ENCODE assay signal across 10 cellular contexts in the genomic region with DNA sequence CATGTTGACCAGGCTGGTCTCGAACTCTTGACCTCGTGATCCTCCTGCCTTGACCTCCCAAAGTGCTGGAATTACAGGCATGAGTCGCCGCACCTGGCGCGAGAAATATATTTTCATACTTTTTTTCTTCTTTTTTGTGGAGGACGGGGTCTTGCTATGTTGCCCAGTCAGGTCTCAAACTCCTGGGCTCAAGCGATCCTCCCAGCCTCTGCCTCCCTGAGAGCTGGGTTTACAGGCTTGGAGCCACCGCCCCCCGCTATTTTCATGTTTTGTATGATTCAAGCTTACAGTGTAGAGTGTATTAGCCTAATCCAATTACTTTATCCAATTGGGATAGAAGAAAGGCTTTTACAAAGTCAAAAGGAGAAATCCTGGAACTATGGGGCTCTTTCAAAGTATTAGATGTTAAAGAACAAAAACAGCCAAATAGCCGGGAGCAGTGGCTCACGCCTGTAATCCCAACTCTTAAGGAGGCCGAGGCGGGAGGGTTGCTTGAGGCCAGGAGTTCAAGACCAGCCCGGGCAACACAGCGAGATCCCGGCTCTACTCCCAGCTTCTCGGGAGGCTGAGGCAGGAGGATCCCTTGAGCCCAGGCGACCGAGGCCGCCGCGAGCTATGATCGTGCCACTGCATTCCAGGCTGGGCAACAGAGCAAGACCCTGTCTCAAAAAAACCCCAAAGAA. TPM values are rescaled to one million over a fixed set of nuclear protein-coding genes. Genes with fewer than 3 reads are reported as not detected.
DNase-seq lines count a peak whose midpoint lies in the region; ATAC-seq, FAIRE-seq and TF ChIP-seq lines count a peak whose summit lies in the region.
"Had no signal": no experiment of that assay in that cellular context is flagged by ENCODE, and none has a peak within 500 bp of the region (broad histone marks: within the 10 kb centered on the region; RNA-seq: fewer than 3 reads in every experiment).

No MANE protein-coding gene starts in this region.

- no peaks in the 10 kb centered on the region for H3K9me3 Mint-ChIP-seq in activated T-cell treated with anti-CD3 and anti-CD28 coated beads, Interleukin-2, amount 50 U/mL, for 24 hours

- TF ChIP-seq RAD21 in K562 (CRISPR knock-in tag; conservative IDR thresholded peaks at IDR 0.05 in 1 of 2, IDR thresholded peaks at IDR 0.05 in 1 of 2), result no peak

- H3K27ac ChIP-seq in K562 (ENCODE audit: extremely low read depth, low read depth, low read length), result peak overlapping the region; percentile 94
- peak overlapping the region; percentile 96 to 100 (median 98) for H3K27ac ChIP-seq in transverse colon

- in situ Hi-C loops in K562 (cut with MboI) (no loop called here), transverse colon (cut with MboI; ENCODE audit: low pct_ligation_motif_present in 1 of 4, low pct_unique_long_range_greater_than_20kb in 1 of 4, low sequenced_read_pairs in 3 of 4) (loop anchor here in 2 of 4 donors (10.0 kb wide), 2 partner anchors 66 to 244 kb away; no protein-coding TSS in a partner anchor)

- H4K20me1 ChIP-seq in K562 (replicated peaks; ENCODE audit: control insufficient read depth, insufficient read depth, low read length), result peaks cover 25% of the 10 kb centered on the region

- H3K9me3 ChIP-seq in K562 (replicated peaks; ENCODE audit: control insufficient read depth, insufficient read depth, low read depth, low read length) (no peaks in the 10 kb centered on the region), mononuclear cell (ENCODE audit: low read depth, low read length) (no peaks in the 10 kb centered on the region), transverse colon (no peaks in the 10 kb centered on the region)

- H2AFZ ChIP-seq in K562 (ENCODE audit: low read depth, low read length), result peak overlapping the region; percentile 65

- WGBS in K562 (ENCODE audit: insufficient coverage, low coverage, missing lambda C conversion rate), result 96% methylated on average over 12 of the region's 24 CpGs
- 96 to 100% methylated on average over 2 to 24 of the region's 24 CpGs for WGBS in transverse colon (ENCODE audit: low coverage in 1 of 2), 2 donors

- no peaks in the 10 kb centered on the region for H3K9me1 ChIP-seq in K562 (ENCODE audit: control insufficient read depth, insufficient read depth, low read length)

- H3K36me3 Mint-ChIP-seq in activated T-cell treated with anti-CD3 and anti-CD28 coated beads, Interleukin-2, amount 50 U/mL, for 24 hours (ENCODE audit: low read depth), result peaks cover 21% of the 10 kb centered on the region

- H3K4me1 ChIP-seq in K562 (replicated peaks in 1 of 2; ENCODE audit: control insufficient read depth in 2 of 2, insufficient read depth in 2 of 2, low read length in 2 of 2) (peaks cover 26 to 38% of the 10 kb centered on the region in 2 experiments), mononuclear cell (ENCODE audit: insufficient read depth, low read length) (peaks cover 55% of the 10 kb centered on the region), transverse colon (peaks cover 33 to 67% (median 50%) of the 10 kb centered on the region in 4 donors)

- no peaks in the 10 kb centered on the region for H3K27me3 Mint-ChIP-seq in activated T-cell treated with anti-CD3 and anti-CD28 coated beads, Interleukin-2, amount 50 U/mL, for 24 hours

- no peak for ATAC-seq in K562

- H3K79me2 ChIP-seq in K562 (ENCODE audit: control insufficient read depth, insufficient read depth, low read length), result peaks cover 42% of the 10 kb centered on the region

- intact Hi-C loops in K562 (cut with micrococcal nuclease) (loop anchor here (5.0 kb wide), 2 partner anchors 102 to 247 kb away; partner anchors contain the start of gene ZCCHC14), transverse colon (cut with DNase I; ENCODE audit: low total_unique reads) (loop anchor here (5.0 kb wide), 1 partner anchor 73 kb away; the partner anchor contains the start of gene C16orf95)

- H3K36me3 ChIP-seq in K562 (ENCODE audit: control insufficient read depth, insufficient read depth, low read length) (peaks cover 15% of the 10 kb centered on the region), transverse colon (no peaks in the 10 kb centered on the region)

- FAIRE-seq in K562 (lab: Jason Lieb, UNC), result no peak
- FAIRE-seq: RCC 7860 had no signal

- peak overlapping the region; percentile 81 for H3K4me3 Mint-ChIP-seq in activated T-cell treated with anti-CD3 and anti-CD28 coated beads, Interleukin-2, amount 50 U/mL, for 24 hours

- peaks cover 63% of the 10 kb centered on the region for H3K4me1 Mint-ChIP-seq in activated T-cell treated with anti-CD3 and anti-CD28 coated beads, Interleukin-2, amount 50 U/mL, for 24 hours (ENCODE audit: low read depth)

- H3K4me2 ChIP-seq in K562 (ENCODE audit: insufficient read depth, low read length), result peak overlapping the region; percentile 83

- CTCF ChIA-PET in K562 (lab: Yijun Ruan, JAX; ENCODE audit: low intra/inter-chr PET ratio), result no interaction called here

- H3K9ac ChIP-seq in K562 (ENCODE audit: insufficient read depth in 1 of 2, low read depth in 2 of 2, low read length in 2 of 2), result peak overlapping the region; percentile 93 to 94

- H3K4me3 ChIP-seq in K562 (peak overlapping the region; percentile 89; the same call in 1 of the 2 replicates), mononuclear cell (ENCODE audit: low read length) (peak overlapping the region; percentile 69), transverse colon (peak overlapping the region in 2 of 4 donors; percentile 66 to 95)

- POLR2A ChIA-PET in K562 (lab: Yijun Ruan, JAX), result no interaction called here

- DNase-seq in activated T-cell treated with anti-CD3 and anti-CD28 coated beads, Interleukin-2, amount 50 U/mL, for 24 hours, result no peak
- DNase-seq in activated T-cell treated with anti-CD3 and anti-CD28 coated beads, Interleukin-2, amount 50 U/mL, for 48 hours, result no peak
- DNase-seq in K562 (ENCODE audit: extremely low read depth in 1 of 4, low spot score in 3 of 4) (no peak), transverse colon (no peak), Ammon's horn (ENCODE audit: low spot score) (no peak), HPDE6-E6E7 (ENCODE audit: extremely low spot score) (no peak)
- DNase-seq in stimulated activated CD4-positive, alpha-beta T cell treated with anti-CD3 and anti-CD28 coated beads, Interleukin-2, amount 100 ng/mL, for 48 hours, result no peak
- DNase-seq: effector memory CD4-positive, alpha-beta T cell had no signal

- no TSS peak for BruUV-seq in K562 (replicated peaks; lab: Mats Ljungman, UMichigan)

- TF ChIP-seq EP300 in K562 (IDR thresholded peaks at IDR 0.05; ENCODE audit: low read length) (no peak), transverse colon (IDR thresholded peaks at IDR 0.05; ENCODE audit: low read depth) (no peak)

- no peaks in the 10 kb centered on the region for H3K27me3 ChIP-seq in K562 (ENCODE audit: control insufficient read depth in 2 of 2, insufficient read depth in 2 of 2, low read length in 2 of 2)
- no peaks in the 10 kb centered on the region for H3K27me3 ChIP-seq in mononuclear cell (ENCODE audit: insufficient read depth, low read length)
- H3K27me3 ChIP-seq in transverse colon, result no peaks in the 10 kb centered on the region

- TF ChIP-seq CTCF in K562 (IDR thresholded peaks at IDR 0.05 in 2 of 3, conservative IDR thresholded peaks at IDR 0.05 in 1 of 3; ENCODE audit: insufficient read depth in 2 of 3, low read depth in 1 of 3, low read length in 3 of 3) (no peak), transverse colon (IDR thresholded peaks at IDR 0.05) (no peak)

- H3K27ac Mint-ChIP-seq in activated T-cell treated with anti-CD3 and anti-CD28 coated beads, Interleukin-2, amount 50 U/mL, for 24 hours, result peak overlapping the region; percentile 95

- TF ChIP-seq POLR2A in K562 (conservative IDR thresholded peaks at IDR 0.05), result no peak
- TF ChIP-seq POLR2A in transverse colon (IDR thresholded peaks at IDR 0.05), result no peak

RNA-seq across cellular contexts. Expression of gene MAP1LC3B, which starts 1.4 kb away (rescaled TPM):
- total RNA-seq in K562 (2011; cell fraction: chromatin; rRNA removed; ENCODE audit: low replicate concordance), result 39.2 and 55.8 TPM in 2 replicates
- total RNA-seq in K562 (2011; cell fraction: nucleolus; rRNA removed), result 28.3 and 28.9 TPM in 2 replicates
- 49.8 and 99.0 TPM in 2 replicates for total RNA-seq in K562 (2011; cell fraction: nucleoplasm; rRNA removed)
- total RNA-seq in K562 (2014; rRNA removed) (21.3 and 24.9 TPM in 2 replicates), K562 (2014; rRNA removed; fragmentation: Illumina TruSeq; extraction: Trizol) (26.7 and 32.7 TPM in 2 replicates), K562 (2015; rRNA removed; fragmentation: Illumina TruSeq; extraction: Trizol) (16.0 and 16.2 TPM in 2 replicates), K562 (2021) (73.1 and 77.4 TPM in 2 replicates), mononuclear cell (63.1 TPM), transverse colon (10 to 100 TPM; 15.7 to 69.5 (median 39.9) TPM)
- polyA plus RNA-seq in K562 (2011; rRNA removed) (37.0 and 42.6 TPM in 2 replicates), K562 (2014; fragmentation: Illumina TruSeq; extraction: Trizol) (79.9 and 81.5 TPM in 2 replicates), K562 (2014; fragmentation: Nextera tagmentation; extraction: Ambion mirVana) (10 to 100 TPM; 30.4 to 36.7 TPM), K562 (2014; rRNA removed) (45.5 TPM in 2 replicates)
- polyA plus RNA-seq in K562 (2011; cell fraction: cytosol; rRNA removed), result 17.6 and 25.2 TPM in 2 replicates
- polyA plus RNA-seq in K562 (2011; cell fraction: nucleus; rRNA removed), result 16.4 and 19.9 TPM in 2 replicates
- 57.7 and 110 TPM in 2 replicates for polyA plus RNA-seq in K562 (2012)
- 21.9 and 25.6 TPM in 2 replicates for polyA minus RNA-seq in K562 (2011; rRNA and poly(A)+ RNA removed)
- polyA minus RNA-seq in K562 (2011; cell fraction: cytosol; rRNA and poly(A)+ RNA removed), result 23.5 and 24.3 TPM in 2 replicates
- polyA minus RNA-seq in K562 (2011; cell fraction: nucleus; rRNA and poly(A)+ RNA removed), result 8.3 and 11.6 TPM in 2 replicates

RNA-seq across cellular contexts. Expression of gene FBXO31, which starts 7.2 kb away (rescaled TPM):
- total RNA-seq in K562 (2011; cell fraction: chromatin; rRNA removed; ENCODE audit: low replicate concordance), result 50.3 and 100 TPM in 2 replicates
- total RNA-seq in K562 (2011; cell fraction: nucleolus; rRNA removed), result 55.0 and 64.4 TPM in 2 replicates
- total RNA-seq in K562 (2011; cell fraction: nucleoplasm; rRNA removed), result 34.9 and 39.5 TPM in 2 replicates
- total RNA-seq in K562 (2014; rRNA removed), result 18.9 and 20.7 TPM in 2 replicates
- 6.7 and 8.1 TPM in 2 replicates for total RNA-seq in K562 (2014; rRNA removed; fragmentation: Illumina TruSeq; extraction: Trizol)
- 10.1 and 10.4 TPM in 2 replicates for total RNA-seq in K562 (2015; rRNA removed; fragmentation: Illumina TruSeq; extraction: Trizol)
- total RNA-seq in K562 (2021), result 28.6 and 33.3 TPM in 2 replicates
- polyA plus RNA-seq in K562 (2011; rRNA removed), result 11.9 and 13.4 TPM in 2 replicates
- 10.3 and 21.0 TPM in 2 replicates for polyA plus RNA-seq in K562 (2011; cell fraction: cytosol; rRNA removed)
- 24.4 and 48.8 TPM in 2 replicates for polyA plus RNA-seq in K562 (2011; cell fraction: nucleus; rRNA removed)
- 14.2 and 18.2 TPM in 2 replicates for polyA plus RNA-seq in K562 (2012)
- 10.9 and 19.1 TPM in 2 replicates for polyA plus RNA-seq in K562 (2014; fragmentation: Illumina TruSeq; extraction: Trizol)
- under 1 TPM; 0.18 to 0.70 TPM for polyA plus RNA-seq in K562 (2014; fragmentation: Nextera tagmentation; extraction: Ambion mirVana)
- 14.0 and 16.0 TPM in 2 replicates for polyA plus RNA-seq in K562 (2014; rRNA removed)
- polyA minus RNA-seq in K562 (2011; rRNA and poly(A)+ RNA removed), result 12.2 and 15.8 TPM in 2 replicates
- polyA minus RNA-seq in K562 (2011; cell fraction: cytosol; rRNA and poly(A)+ RNA removed), result 13.6 and 17.8 TPM in 2 replicates
- 14.0 and 20.2 TPM in 2 replicates for polyA minus RNA-seq in K562 (2011; cell fraction: nucleus; rRNA and poly(A)+ RNA removed)
- total RNA-seq in mononuclear cell, result 17.3 TPM
- 100 to 1,000 TPM in 3 of 4 donors, 10 to 100 TPM in 1; 83.6 to 403 (median 224) TPM for total RNA-seq in transverse colon
